ENCODE assay signal across 8 cellular contexts in the genomic region with DNA sequence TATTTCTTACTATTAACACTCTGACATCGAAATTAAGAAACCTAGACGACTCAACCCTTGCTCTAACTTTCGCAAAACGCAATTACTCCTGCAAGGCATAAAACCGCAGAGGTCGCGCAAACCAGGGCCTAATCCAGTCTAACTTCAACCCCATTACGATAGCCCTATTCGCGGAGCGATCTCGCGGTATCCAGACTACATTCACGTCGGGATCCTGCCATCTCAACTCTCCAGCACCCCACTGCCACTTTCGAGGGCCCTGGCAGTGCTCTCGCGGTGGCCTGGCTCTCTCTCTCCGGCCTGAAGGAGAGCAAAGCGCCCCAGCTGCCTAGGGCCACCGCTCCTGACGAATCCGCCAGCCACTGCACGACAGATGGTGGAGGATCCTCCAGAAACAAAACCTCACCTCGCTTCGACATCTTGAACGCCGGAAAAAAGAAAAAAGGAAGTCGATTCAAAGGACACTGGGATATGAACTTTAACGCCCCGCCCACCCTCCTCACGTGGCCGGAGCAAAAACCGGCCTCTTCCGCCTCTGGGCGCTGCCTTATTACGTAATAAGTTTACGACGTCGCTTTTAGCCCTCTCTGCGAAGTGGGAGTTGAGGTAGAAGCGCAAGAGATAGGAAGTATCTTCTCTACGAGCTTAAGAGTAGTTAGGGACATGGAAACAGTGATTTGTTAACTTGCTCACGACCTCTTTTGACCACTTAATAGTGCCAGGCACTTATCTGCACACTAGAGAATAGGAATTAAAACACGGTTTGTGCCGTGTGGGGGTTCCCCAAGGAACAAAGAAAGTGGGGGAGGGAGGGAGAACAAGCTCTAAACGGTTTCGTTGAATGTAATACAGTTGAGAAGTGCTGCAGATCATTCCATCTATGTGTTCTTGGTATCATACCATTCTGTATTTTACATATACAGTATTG. TPM values are rescaled to one million over a fixed set of nuclear protein-coding genes. Genes with fewer than 3 reads are reported as not detected.
A peak's percentile ranks its signal among the peaks of the same experiment; 100 is the strongest.
DNase-seq lines count a peak whose midpoint lies in the region; TF ChIP-seq lines count a peak whose summit lies in the region.

A gene (minus strand): TSS at position 430 of the 928 bp plus-strand sequence. CDS start 11 bp downstream, at position 419.

- H3K27me3 ChIP-seq in SJSA1 (replicated peaks) = no peaks in the 10 kb centered on the region
- no peaks in the 10 kb centered on the region for H3K27me3 ChIP-seq in neuron (ENCODE audit: insufficient read depth, low read length)

- peak; percentile 96 for DNase-seq in HCEC 1CT
- DNase-seq in MV-4-11 (lab: John Stamatoyannopoulos, UW) = peak; percentile 98
- peak; percentile 95 to 96 for DNase-seq in SJSA1 (ENCODE audit: low read depth in 1 of 2, low spot score in 2 of 2)
- DNase-seq in activated gamma-delta T cell treated with anti-CD3 and anti-CD28 coated beads, Interleukin-2, amount 50 U/mL, for 16 hours (ENCODE audit: low read depth) = peak; percentile 81
- DNase-seq in foreskin fibroblast = peak; percentile 96 to 99
- DNase-seq in stromal cell of bone marrow (ENCODE audit: low read depth) = peak; percentile 96

- H3K4me3 ChIP-seq in SJSA1 = peak within 1 kb of the TSS; percentile 61
- H3K4me3 ChIP-seq in foreskin fibroblast (ENCODE audit: low read depth in 1 of 2, low read length in 2 of 2) = peak within 1 kb of the TSS; percentile 95 to 98
- peak within 1 kb of the TSS; percentile 89 for H3K4me3 ChIP-seq in neuron (ENCODE audit: low read length)

- peak within 1 kb of the TSS; percentile 94 for H3K27ac ChIP-seq in SJSA1

- H3K9ac ChIP-seq in ES-I3 (ENCODE audit: low read depth, low read length) = peak within 1 kb of the TSS; percentile 96

- H3K9me3 ChIP-seq in ES-I3 (ENCODE audit: control insufficient read depth, insufficient read depth, low read length) = no peaks in the 10 kb centered on the region
- H3K9me3 ChIP-seq in SJSA1 (replicated peaks) = no peaks in the 10 kb centered on the region
- no peaks in the 10 kb centered on the region for H3K9me3 ChIP-seq in neuron (ENCODE audit: low read length)

- H3K36me3 ChIP-seq in ES-I3 (ENCODE audit: insufficient read depth, low read length) = peaks cover 39% of the 10 kb centered on the region
- H3K36me3 ChIP-seq in SJSA1 = peaks cover 47% of the 10 kb centered on the region
- peaks cover 42% of the 10 kb centered on the region for H3K36me3 ChIP-seq in neuron (ENCODE audit: insufficient read depth, low read length)

- TF ChIP-seq CTCF in foreskin fibroblast (IDR thresholded peaks at IDR 0.05; ENCODE audit: low read depth, low read length) = no peak

- peak within 1 kb of the TSS; percentile 37 for H2AFZ ChIP-seq in neuron (ENCODE audit: low read depth, low read length)

- H3K4me1 ChIP-seq in ES-I3 (ENCODE audit: insufficient read depth, low read length) (0 out of 2 replicates have a peak, but pooled peaks cover 8% of the 10 kb centered on the region), SJSA1 (replicated peaks) (peaks cover 16% of the 10 kb centered on the region), neuron (ENCODE audit: insufficient read depth, low read length) (peaks cover 22% of the 10 kb centered on the region)

RNA-seq across cellular contexts. Expression of the gene that starts here (rescaled TPM):
- 817 and 952 TPM in 2 replicates for total RNA-seq in SJSA1 (2014; rRNA removed; shearing (Covaris generic))

Comparison
In these comparisons a context has a peak if more than half of its experiments do, and no peak if none do; other contexts are left out.
1. Peak in every context shown above with its lines: DNase-seq, H3K4me3 ChIP-seq and H3K27ac ChIP-seq.